Comparison of ENCODE assay signal across 20 cellular contexts in genomic region chr5:82584631-82585030, GRCh38.
A peak's percentile ranks its signal among the peaks of the same experiment; 100 is the strongest.
DNase-seq lines count a peak whose midpoint lies in the region; ATAC-seq, FAIRE-seq and TF ChIP-seq lines count a peak whose summit lies in the region.
"Had no signal": no experiment of that assay in that cellular context is flagged by ENCODE, and none has a peak within 500 bp of the region (broad histone marks: within the 10 kb centered on the region; RNA-seq: fewer than 3 reads in every experiment).

No MANE protein-coding gene starts in this region.

- no peaks in the 10 kb centered on the region for H3K27me3 Mint-ChIP-seq in natural killer cell (ENCODE audit: low read depth in 2 of 2)

- no peak for TF ChIP-seq EP300 in H1 (IDR thresholded peaks at IDR 0.05; ENCODE audit: borderline replicate concordance in 1 of 2, low read depth in 2 of 2, low read length in 2 of 2)

- ATAC-seq in HG02678 (IDR thresholded peaks at IDR 0.05; ENCODE audit: unreplicated experiment) (no peak), natural killer cell (no peak)

- H3K4ac ChIP-seq in H1 (replicated peaks; ENCODE audit: insufficient read length, low read depth, low read length): no peak overlapping the region

- H3K27ac ChIP-seq in H1 (ENCODE audit: low read depth, low read length) (no peak overlapping the region), liver (ENCODE audit: low read depth in 1 of 2, low read length in 2 of 2) (no peak overlapping the region)
- H3K27ac ChIP-seq: PC-9 had no signal

- H3K4me1 Mint-ChIP-seq in natural killer cell: no peaks in the 10 kb centered on the region

- FAIRE-seq in H1 (lab: Jason Lieb, UNC): no peak
- FAIRE-seq: A204.1, GM12891, GM18507, H54 had no signal

- H3K9me3 ChIP-seq in H1 (ENCODE audit: insufficient read depth in 2 of 2, low read depth in 1 of 2, low read length in 1 of 2): peaks cover 20 to 21% of the 10 kb centered on the region in 2 experiments
- H3K9me3 ChIP-seq in liver (ENCODE audit: control insufficient read depth in 4 of 4, low read length in 3 of 4): no peaks in the 10 kb centered on the region

- H3K14ac ChIP-seq in H1 (ENCODE audit: insufficient read length): no peak overlapping the region

- TF ChIP-seq POLR2A in H1 (IDR thresholded peaks at IDR 0.05; ENCODE audit: control extremely low read depth in 1 of 2, low read depth in 2 of 2, low read length in 2 of 2): no peak

- no peaks in the 10 kb centered on the region for H3K79me2 ChIP-seq in H1 (ENCODE audit: control insufficient read depth in 1 of 2, insufficient read depth in 2 of 2, low read length in 2 of 2)

- no peak overlapping the region for H3K9ac ChIP-seq in H1 (replicated peaks in 1 of 4; ENCODE audit: extremely low read depth in 1 of 4, low read depth in 3 of 4, low read length in 3 of 4)
- H3K9ac ChIP-seq in liver (ENCODE audit: low read depth in 1 of 2, low read length in 2 of 2): no peak overlapping the region

- H3K9me3 Mint-ChIP-seq in natural killer cell: peaks cover 5 to 6% of the 10 kb centered on the region in 2 donors

- DNase-seq in Ammon's horn (ENCODE audit: low spot score) (peak; percentile 54), H1 (ENCODE audit: low read depth in 1 of 2, low spot score in 2 of 2) (no peak), posterior vena cava (ENCODE audit: low spot score) (peak; percentile 69), ecto neural progenitor cell (ENCODE audit: low spot score) (no peak), NCI-H510A treated with DMSO at 0.1 percent for 48 hours (lab: John Stamatoyannopoulos, UW) (no peak), natural killer cell (no peak)
- DNase-seq: DND-41, GF-D8, KG1, NCI-H1417 treated with DMSO at 0.1 percent for 48 hours, NCI-H2029 treated with DMSO at 0.1 percent for 48 hours, NCI-H510A, NCI-H82, PC-9 had no signal

- H3K18ac ChIP-seq in H1 (ENCODE audit: extremely low read depth, low read length): no peak overlapping the region

- no peak overlapping the region for H2BK12ac ChIP-seq in H1 (ENCODE audit: low read depth, low read length)

- H4K91ac ChIP-seq in H1 (replicated peaks; ENCODE audit: insufficient read length, low read length): no peak overlapping the region

- peaks cover 0 to 3% (median 1%) of the 10 kb centered on the region in 4 experiments; a peak in 4 of 8 replicates for H3K36me3 ChIP-seq in H1 (ENCODE audit: control insufficient read depth in 2 of 4, insufficient read depth in 4 of 4, low read length in 3 of 4)
- no peaks in the 10 kb centered on the region for H3K36me3 ChIP-seq in liver (ENCODE audit: control insufficient read depth in 4 of 4, insufficient read depth in 3 of 4, low read depth in 1 of 4, low read length in 3 of 4)

- H3K36me3 Mint-ChIP-seq in natural killer cell: peaks cover 6% of the 10 kb centered on the region

- no peak for TF ChIP-seq RAD21 in H1 (IDR thresholded peaks at IDR 0.05 in 1 of 2, conservative IDR thresholded peaks at IDR 0.05 in 1 of 2; ENCODE audit: low read depth in 2 of 2, low read length in 2 of 2)
- TF ChIP-seq RAD21 in liver (IDR thresholded peaks at IDR 0.05): peak; percentile 26 to 35

- H4K20me1 ChIP-seq in H1 (replicated peaks in 1 of 2; ENCODE audit: control insufficient read depth in 1 of 2, insufficient read depth in 2 of 2, low read length in 2 of 2): no peaks in the 10 kb centered on the region

- POLR2A ChIA-PET in H1 (lab: Charles Lee; ENCODE audit: partially characterized antibody): interaction anchor here (0.6 kb wide), 1 partner anchor 655 kb away, joined by 3 read pairs; no protein-coding TSS in a partner anchor

- H3K4me3 ChIP-seq in H1 (ENCODE audit: extremely low read depth in 1 of 4, insufficient read depth in 2 of 4, low read depth in 3 of 4, low read length in 4 of 4): no peak overlapping the region
- no peak overlapping the region for H3K4me3 ChIP-seq in liver (ENCODE audit: low read depth in 1 of 3, low read length in 3 of 3)
- H3K4me3 ChIP-seq: PC-9 had no signal

- no peak overlapping the region for H3K27ac Mint-ChIP-seq in natural killer cell

- no peak overlapping the region for H2BK120ac ChIP-seq in H1 (replicated peaks; ENCODE audit: low read depth, low read length)

- H2AK5ac ChIP-seq in H1 (ENCODE audit: low read depth, low read length): no peak overlapping the region

- no peak overlapping the region for H2BK15ac ChIP-seq in H1 (ENCODE audit: low read length)

- WGBS in H1 (ENCODE audit: extremely low coverage in 1 of 2, insufficient coverage in 1 of 2, insufficient read length in 1 of 2, insufficient replicate concordance in 2 of 2, low coverage in 1 of 2, low lambda C conversion rate in 2 of 2, missing lambda C conversion rate in 1 of 2), 2 experiments: 90% methylated on average over 4 of the region's 4 CpGs; no CpG with 5 or more reads in 1 of the 2 experiments
- 43% methylated on average over 4 of the region's 4 CpGs for whole genome bisulfite sequencing in liver

- no peaks in the 10 kb centered on the region for H3K27me3 ChIP-seq in H1 (replicated peaks in 1 of 4; ENCODE audit: control insufficient read depth in 3 of 4, extremely low read depth in 1 of 4, insufficient read depth in 3 of 4, low read length in 3 of 4)
- H3K27me3 ChIP-seq in liver (ENCODE audit: control insufficient read depth in 4 of 4, insufficient read depth in 4 of 4, low read length in 3 of 4): no peaks in the 10 kb centered on the region

- H2AFZ ChIP-seq in H1 (ENCODE audit: low read length): no peak overlapping the region
- H2AFZ ChIP-seq: PC-9 had no signal

- H2BK20ac ChIP-seq in H1 (ENCODE audit: low read length): no peak overlapping the region

- H3K79me1 ChIP-seq in H1 (ENCODE audit: low read depth, low read length): no peaks in the 10 kb centered on the region

- H3K4me3 Mint-ChIP-seq in natural killer cell: no peak overlapping the region

- no peak overlapping the region for H3K23ac ChIP-seq in H1 (ENCODE audit: insufficient read length)

- H2BK5ac ChIP-seq in H1 (ENCODE audit: low read depth, low read length): no peak overlapping the region

- no peaks in the 10 kb centered on the region for H3K23me2 ChIP-seq in H1 (ENCODE audit: low read depth, low read length)

- H3K56ac ChIP-seq in H1 (replicated peaks; ENCODE audit: insufficient read length, low read depth, low read length): no peak overlapping the region

- H3K4me1 ChIP-seq in H1 (replicated peaks in 1 of 4; ENCODE audit: control insufficient read depth in 3 of 4, insufficient read depth in 4 of 4, low read length in 3 of 4) (peaks cover 0 to 3% (median 1%) of the 10 kb centered on the region in 4 experiments; a peak in 2 of 7 replicates), liver (ENCODE audit: control insufficient read depth in 4 of 4, insufficient read depth in 4 of 4, low read length in 3 of 4) (peaks cover 12 to 35% (median 20%) of the 10 kb centered on the region in 4 donors)

- H4K8ac ChIP-seq in H1 (ENCODE audit: extremely low read depth, insufficient read depth, low read length): peak overlapping the region; percentile 65; the same call in 1 of the 2 replicates

- no peak overlapping the region for H4K5ac ChIP-seq in H1 (ENCODE audit: insufficient read length, low read depth, low read length)

- no peak for TF ChIP-seq CTCF in H1 (IDR thresholded peaks at IDR 0.05; ENCODE audit: control extremely low read depth in 1 of 3, insufficient read depth in 1 of 3, low read depth in 1 of 3, low read length in 3 of 3)
- TF ChIP-seq CTCF in liver (IDR thresholded peaks at IDR 0.05; ENCODE audit: low read depth, low read length, missing input control): no peak
- TF ChIP-seq CTCF in natural killer cell (IDR thresholded peaks at IDR 0.05): no peak

- CTCF ChIA-PET in H1 (lab: Charles Lee; ENCODE audit: partially characterized antibody): interaction anchor here (0.9 kb wide), 1 partner anchor 214 kb away, joined by 3 read pairs; no protein-coding TSS in a partner anchor

- intact Hi-C loops in posterior vena cava (cut with DNase I): no loop called here
- intact Hi-C loops in natural killer cell (cut with micrococcal nuclease): no loop called here

- H3K4me2 ChIP-seq in H1 (ENCODE audit: insufficient read depth in 1 of 2, low read depth in 2 of 2, low read length in 2 of 2): no peak overlapping the region
- H3K4me2 ChIP-seq: PC-9 had no signal

TF ChIP-seq in H1, 55 proteins besides CTCF, POLR2A, EP300 and RAD21 (continues in another document):
- TF ChIP-seq SP4 (IDR thresholded peaks at IDR 0.05; ENCODE audit: low read length) (no peak), PHF8 (conservative IDR thresholded peaks at IDR 0.05; ENCODE audit: low read depth, low read length) (no peak), CHD1 (IDR thresholded peaks at IDR 0.05; ENCODE audit: low read depth, low read length) (no peak), CBX5 (IDR thresholded peaks at IDR 0.05; ENCODE audit: low read depth, low read length) (no peak), BACH1 (IDR thresholded peaks at IDR 0.05; ENCODE audit: low read length) (no peak), CREB1 (IDR thresholded peaks at IDR 0.05) (no peak), RBBP5 (IDR thresholded peaks at IDR 0.05; ENCODE audit: borderline replicate concordance, low read depth, low read length) (no peak), NANOG (IDR thresholded peaks at IDR 0.05; ENCODE audit: insufficient read depth, low read depth, low read length, poor library complexity, severe bottlenecking) (no peak), RFX5 (IDR thresholded peaks at IDR 0.05; ENCODE audit: borderline replicate concordance, low read depth, low read length) (no peak)

TF ChIP-seq in liver, 16 proteins besides CTCF, POLR2A, EP300 and RAD21 (continues in another document):
- TF ChIP-seq ATF3 (IDR thresholded peaks at IDR 0.05) (no peak), RXRA (IDR thresholded peaks at IDR 0.05) (peak; percentile 56 to 79), HNF4G (IDR thresholded peaks at IDR 0.05) (no peak), GABPA (IDR thresholded peaks at IDR 0.05 in 1 of 2, conservative IDR thresholded peaks at IDR 0.05 in 1 of 2) (no peak), YY1 (IDR thresholded peaks at IDR 0.05) (peak; percentile 27), JUND (IDR thresholded peaks at IDR 0.05) (no peak), TAF1 (conservative IDR thresholded peaks at IDR 0.05) (no peak), HNF4A (conservative IDR thresholded peaks at IDR 0.05) (peak; percentile 67 to 83), SP1 (IDR thresholded peaks at IDR 0.05) (peak; percentile 56), FOXA1 (IDR thresholded peaks at IDR 0.05) (no peak), EGR1 (IDR thresholded peaks at IDR 0.05; ENCODE audit: low read depth in 2 of 2) (no peak)
- TF ChIP-seq, protein P1, sequence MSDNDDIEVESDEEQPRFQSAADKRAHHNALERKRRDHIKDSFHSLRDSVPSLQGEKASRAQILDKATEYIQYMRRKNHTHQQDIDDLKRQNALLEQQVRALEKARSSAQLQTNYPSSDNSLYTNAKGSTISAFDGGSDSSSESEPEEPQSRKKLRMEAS (IDR thresholded peaks at IDR 0.05): peak; percentile 33

Comparison
In these comparisons a context has a peak if more than half of its experiments do, and no peak if none do; other contexts are left out.
1. DNase-seq: peak in Ammon's horn (single experiment) and posterior vena cava (single experiment); none in H1 (0 of 2), ecto neural progenitor cell (single experiment), NCI-H510A treated with DMSO at 0.1 percent for 48 hours (single experiment) and natural killer cell (single experiment).